1 cellular context compared by ENCODE assay signal in the genomic region with DNA sequence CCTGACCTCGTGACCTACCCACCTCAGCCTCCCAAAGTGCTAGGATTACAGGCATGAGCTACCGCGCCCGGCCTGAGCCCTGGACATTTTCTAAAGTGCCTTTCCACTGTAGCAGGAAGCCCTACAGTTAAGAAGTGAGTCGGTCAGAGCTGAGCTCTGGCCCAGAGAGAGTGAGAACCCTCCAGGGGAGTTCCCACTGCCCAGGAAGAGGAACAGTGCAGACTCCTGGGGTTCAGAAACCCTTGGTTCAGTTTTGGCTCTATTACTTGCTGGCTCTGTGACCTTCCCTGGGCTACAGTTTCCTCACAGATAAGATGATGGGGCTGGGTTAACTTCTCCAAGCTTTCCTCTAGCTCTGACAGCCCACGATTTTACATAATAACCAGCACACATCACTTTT.
TF ChIP-seq lines count a peak whose summit lies in the region.

No MANE protein-coding gene starts in this region.

TF ChIP-seq in GM12878, 131 proteins besides CTCF, POLR2A, EP300 and RAD21 (continued from another document and continues in another):
- TF ChIP-seq, protein P1, sequence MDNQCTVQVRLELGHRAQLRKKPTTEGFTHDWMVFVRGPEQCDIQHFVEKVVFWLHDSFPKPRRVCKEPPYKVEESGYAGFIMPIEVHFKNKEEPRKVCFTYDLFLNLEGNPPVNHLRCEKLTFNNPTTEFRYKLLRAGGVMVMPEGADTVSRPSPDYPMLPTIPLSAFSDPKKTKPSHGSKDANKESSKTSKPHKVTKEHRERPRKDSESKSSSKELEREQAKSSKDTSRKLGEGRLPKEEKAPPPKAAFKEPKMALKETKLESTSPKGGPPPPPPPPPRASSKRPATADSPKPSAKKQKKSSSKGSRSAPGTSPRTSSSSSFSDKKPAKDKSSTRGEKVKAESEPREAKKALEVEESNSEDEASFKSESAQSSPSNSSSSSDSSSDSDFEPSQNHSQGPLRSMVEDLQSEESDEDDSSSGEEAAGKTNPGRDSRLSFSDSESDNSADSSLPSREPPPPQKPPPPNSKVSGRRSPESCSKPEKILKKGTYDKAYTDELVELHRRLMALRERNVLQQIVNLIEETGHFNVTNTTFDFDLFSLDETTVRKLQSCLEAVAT (IDR thresholded peaks at IDR 0.05): no peak; the same call in 1 of the 2 replicates
- TF ChIP-seq POLR2AphosphoS2 (IDR thresholded peaks at IDR 0.05; ENCODE audit: low read depth, low read length) (no peak), ETV6 (conservative IDR thresholded peaks at IDR 0.05 in 1 of 2, IDR thresholded peaks at IDR 0.05 in 1 of 2; ENCODE audit: borderline replicate concordance in 1 of 2, low read depth in 1 of 2) (no peak), TCF3 (IDR thresholded peaks at IDR 0.05; ENCODE audit: borderline replicate concordance, insufficient read depth, low read depth, low read length) (no peak), PAX5 (IDR thresholded peaks at IDR 0.05; ENCODE audit: borderline replicate concordance, low read depth, low read length) (no peak), ZZZ3 (IDR thresholded peaks at IDR 0.05; ENCODE audit: control insufficient read depth, insufficient read length, low read depth) (no peak), RUNX3 (IDR thresholded peaks at IDR 0.05; ENCODE audit: low read length) (0 out of 2 replicates have a peak, but pooled peaks have one; percentile 27), NBN (IDR thresholded peaks at IDR 0.05) (0 out of 2 replicates have a peak, but pooled peaks have one; percentile 37), NR2C1 (IDR thresholded peaks at IDR 0.05) (no peak), HCFC1 (IDR thresholded peaks at IDR 0.05; ENCODE audit: low read length) (no peak), HDAC2 (IDR thresholded peaks at IDR 0.05) (no peak), GATAD2B (conservative IDR thresholded peaks at IDR 0.05; ENCODE audit: low read depth) (0 out of 2 replicates have a peak, but pooled peaks have one; percentile 31), CREB1 (IDR thresholded peaks at IDR 0.05; ENCODE audit: low read depth) (no peak), JUND (IDR thresholded peaks at IDR 0.05; ENCODE audit: low read depth, low read length) (no peak), IKZF2 (IDR thresholded peaks at IDR 0.05) (peak; percentile 40 to 66; a peak in 3 of 4 replicates), SPI1 (IDR thresholded peaks at IDR 0.05; ENCODE audit: borderline replicate concordance, insufficient read depth, low read depth, low read length) (peak; percentile 88), ASH2L (IDR thresholded peaks at IDR 0.05; ENCODE audit: borderline replicate concordance, low read depth) (no peak), SMAD1 (IDR thresholded peaks at IDR 0.05; ENCODE audit: low read depth, partially characterized antibody) (no peak), SRF (IDR thresholded peaks at IDR 0.05; ENCODE audit: low read depth in 2 of 2, low read length in 2 of 2) (no peak), CBX5 (IDR thresholded peaks at IDR 0.05; ENCODE audit: low read depth) (no peak), ZNF622 (IDR thresholded peaks at IDR 0.05) (no peak), FOS (IDR thresholded peaks at IDR 0.05; ENCODE audit: borderline replicate concordance, extremely low read depth, insufficient read length) (no peak), YBX1 (IDR thresholded peaks at IDR 0.05) (no peak), RBBP5 (conservative IDR thresholded peaks at IDR 0.05) (no peak), ZNF24 (IDR thresholded peaks at IDR 0.05) (no peak), EZH2 (IDR thresholded peaks at IDR 0.05; ENCODE audit: borderline replicate concordance, control insufficient read depth, low read depth, low read length) (no peak), IKZF1 (conservative IDR thresholded peaks at IDR 0.05) (peak; percentile 60), WRNIP1 (IDR thresholded peaks at IDR 0.05; ENCODE audit: borderline replicate concordance, low read depth, low read length) (no peak), NFIC (IDR thresholded peaks at IDR 0.05; ENCODE audit: low read depth, low read length) (no peak), KDM1A (IDR thresholded peaks at IDR 0.05; ENCODE audit: borderline replicate concordance) (no peak), ZBED1 (IDR thresholded peaks at IDR 0.05; ENCODE audit: borderline replicate concordance) (no peak), LARP7 (IDR thresholded peaks at IDR 0.05) (no peak)
- TF ChIP-seq, protein P2, sequence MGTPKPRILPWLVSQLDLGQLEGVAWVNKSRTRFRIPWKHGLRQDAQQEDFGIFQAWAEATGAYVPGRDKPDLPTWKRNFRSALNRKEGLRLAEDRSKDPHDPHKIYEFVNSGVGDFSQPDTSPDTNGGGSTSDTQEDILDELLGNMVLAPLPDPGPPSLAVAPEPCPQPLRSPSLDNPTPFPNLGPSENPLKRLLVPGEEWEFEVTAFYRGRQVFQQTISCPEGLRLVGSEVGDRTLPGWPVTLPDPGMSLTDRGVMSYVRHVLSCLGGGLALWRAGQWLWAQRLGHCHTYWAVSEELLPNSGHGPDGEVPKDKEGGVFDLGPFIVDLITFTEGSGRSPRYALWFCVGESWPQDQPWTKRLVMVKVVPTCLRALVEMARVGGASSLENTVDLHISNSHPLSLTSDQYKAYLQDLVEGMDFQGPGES (IDR thresholded peaks at IDR 0.05): no peak
- TF ChIP-seq, protein P3, sequence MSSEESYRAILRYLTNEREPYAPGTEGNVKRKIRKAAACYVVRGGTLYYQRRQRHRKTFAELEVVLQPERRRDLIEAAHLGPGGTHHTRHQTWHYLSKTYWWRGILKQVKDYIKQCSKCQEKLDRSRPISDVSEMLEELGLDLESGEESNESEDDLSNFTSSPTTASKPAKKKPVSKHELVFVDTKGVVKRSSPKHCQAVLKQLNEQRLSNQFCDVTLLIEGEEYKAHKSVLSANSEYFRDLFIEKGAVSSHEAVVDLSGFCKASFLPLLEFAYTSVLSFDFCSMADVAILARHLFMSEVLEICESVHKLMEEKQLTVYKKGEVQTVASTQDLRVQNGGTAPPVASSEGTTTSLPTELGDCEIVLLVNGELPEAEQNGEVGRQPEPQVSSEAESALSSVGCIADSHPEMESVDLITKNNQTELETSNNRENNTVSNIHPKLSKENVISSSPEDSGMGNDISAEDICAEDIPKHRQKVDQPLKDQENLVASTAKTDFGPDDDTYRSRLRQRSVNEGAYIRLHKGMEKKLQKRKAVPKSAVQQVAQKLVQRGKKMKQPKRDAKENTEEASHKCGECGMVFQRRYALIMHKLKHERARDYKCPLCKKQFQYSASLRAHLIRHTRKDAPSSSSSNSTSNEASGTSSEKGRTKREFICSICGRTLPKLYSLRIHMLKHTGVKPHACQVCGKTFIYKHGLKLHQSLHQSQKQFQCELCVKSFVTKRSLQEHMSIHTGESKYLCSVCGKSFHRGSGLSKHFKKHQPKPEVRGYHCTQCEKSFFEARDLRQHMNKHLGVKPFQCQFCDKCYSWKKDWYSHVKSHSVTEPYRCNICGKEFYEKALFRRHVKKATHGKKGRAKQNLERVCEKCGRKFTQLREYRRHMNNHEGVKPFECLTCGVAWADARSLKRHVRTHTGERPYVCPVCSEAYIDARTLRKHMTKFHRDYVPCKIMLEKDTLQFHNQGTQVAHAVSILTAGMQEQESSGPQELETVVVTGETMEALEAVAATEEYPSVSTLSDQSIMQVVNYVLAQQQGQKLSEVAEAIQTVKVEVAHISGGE (CRISPR knock-in tag; IDR thresholded peaks at IDR 0.05): no peak
- TF ChIP-seq, protein P4, sequence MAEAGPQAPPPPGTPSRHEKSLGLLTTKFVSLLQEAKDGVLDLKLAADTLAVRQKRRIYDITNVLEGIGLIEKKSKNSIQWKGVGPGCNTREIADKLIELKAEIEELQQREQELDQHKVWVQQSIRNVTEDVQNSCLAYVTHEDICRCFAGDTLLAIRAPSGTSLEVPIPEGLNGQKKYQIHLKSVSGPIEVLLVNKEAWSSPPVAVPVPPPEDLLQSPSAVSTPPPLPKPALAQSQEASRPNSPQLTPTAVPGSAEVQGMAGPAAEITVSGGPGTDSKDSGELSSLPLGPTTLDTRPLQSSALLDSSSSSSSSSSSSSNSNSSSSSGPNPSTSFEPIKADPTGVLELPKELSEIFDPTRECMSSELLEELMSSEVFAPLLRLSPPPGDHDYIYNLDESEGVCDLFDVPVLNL (IDR thresholded peaks at IDR 0.05; ENCODE audit: low read depth, low read length): no peak
- TF ChIP-seq, protein P5, sequence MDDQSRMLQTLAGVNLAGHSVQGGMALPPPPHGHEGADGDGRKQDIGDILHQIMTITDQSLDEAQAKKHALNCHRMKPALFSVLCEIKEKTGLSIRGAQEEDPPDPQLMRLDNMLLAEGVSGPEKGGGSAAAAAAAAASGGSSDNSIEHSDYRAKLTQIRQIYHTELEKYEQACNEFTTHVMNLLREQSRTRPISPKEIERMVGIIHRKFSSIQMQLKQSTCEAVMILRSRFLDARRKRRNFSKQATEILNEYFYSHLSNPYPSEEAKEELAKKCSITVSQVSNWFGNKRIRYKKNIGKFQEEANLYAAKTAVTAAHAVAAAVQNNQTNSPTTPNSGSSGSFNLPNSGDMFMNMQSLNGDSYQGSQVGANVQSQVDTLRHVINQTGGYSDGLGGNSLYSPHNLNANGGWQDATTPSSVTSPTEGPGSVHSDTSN (IDR thresholded peaks at IDR 0.05; ENCODE audit: insufficient replicate concordance, low read depth, low read length): no peak
- TF ChIP-seq, protein P6, sequence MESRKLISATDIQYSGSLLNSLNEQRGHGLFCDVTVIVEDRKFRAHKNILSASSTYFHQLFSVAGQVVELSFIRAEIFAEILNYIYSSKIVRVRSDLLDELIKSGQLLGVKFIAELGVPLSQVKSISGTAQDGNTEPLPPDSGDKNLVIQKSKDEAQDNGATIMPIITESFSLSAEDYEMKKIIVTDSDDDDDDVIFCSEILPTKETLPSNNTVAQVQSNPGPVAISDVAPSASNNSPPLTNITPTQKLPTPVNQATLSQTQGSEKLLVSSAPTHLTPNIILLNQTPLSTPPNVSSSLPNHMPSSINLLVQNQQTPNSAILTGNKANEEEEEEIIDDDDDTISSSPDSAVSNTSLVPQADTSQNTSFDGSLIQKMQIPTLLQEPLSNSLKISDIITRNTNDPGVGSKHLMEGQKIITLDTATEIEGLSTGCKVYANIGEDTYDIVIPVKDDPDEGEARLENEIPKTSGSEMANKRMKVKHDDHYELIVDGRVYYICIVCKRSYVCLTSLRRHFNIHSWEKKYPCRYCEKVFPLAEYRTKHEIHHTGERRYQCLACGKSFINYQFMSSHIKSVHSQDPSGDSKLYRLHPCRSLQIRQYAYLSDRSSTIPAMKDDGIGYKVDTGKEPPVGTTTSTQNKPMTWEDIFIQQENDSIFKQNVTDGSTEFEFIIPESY (IDR thresholded peaks at IDR 0.05): no peak
- TF ChIP-seq, protein P7, sequence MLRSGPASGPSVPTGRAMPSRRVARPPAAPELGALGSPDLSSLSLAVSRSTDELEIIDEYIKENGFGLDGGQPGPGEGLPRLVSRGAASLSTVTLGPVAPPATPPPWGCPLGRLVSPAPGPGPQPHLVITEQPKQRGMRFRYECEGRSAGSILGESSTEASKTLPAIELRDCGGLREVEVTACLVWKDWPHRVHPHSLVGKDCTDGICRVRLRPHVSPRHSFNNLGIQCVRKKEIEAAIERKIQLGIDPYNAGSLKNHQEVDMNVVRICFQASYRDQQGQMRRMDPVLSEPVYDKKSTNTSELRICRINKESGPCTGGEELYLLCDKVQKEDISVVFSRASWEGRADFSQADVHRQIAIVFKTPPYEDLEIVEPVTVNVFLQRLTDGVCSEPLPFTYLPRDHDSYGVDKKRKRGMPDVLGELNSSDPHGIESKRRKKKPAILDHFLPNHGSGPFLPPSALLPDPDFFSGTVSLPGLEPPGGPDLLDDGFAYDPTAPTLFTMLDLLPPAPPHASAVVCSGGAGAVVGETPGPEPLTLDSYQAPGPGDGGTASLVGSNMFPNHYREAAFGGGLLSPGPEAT (IDR thresholded peaks at IDR 0.05; ENCODE audit: low read depth): peak; percentile 71; the same call in 1 of the 2 replicates
- TF ChIP-seq, protein P8, sequence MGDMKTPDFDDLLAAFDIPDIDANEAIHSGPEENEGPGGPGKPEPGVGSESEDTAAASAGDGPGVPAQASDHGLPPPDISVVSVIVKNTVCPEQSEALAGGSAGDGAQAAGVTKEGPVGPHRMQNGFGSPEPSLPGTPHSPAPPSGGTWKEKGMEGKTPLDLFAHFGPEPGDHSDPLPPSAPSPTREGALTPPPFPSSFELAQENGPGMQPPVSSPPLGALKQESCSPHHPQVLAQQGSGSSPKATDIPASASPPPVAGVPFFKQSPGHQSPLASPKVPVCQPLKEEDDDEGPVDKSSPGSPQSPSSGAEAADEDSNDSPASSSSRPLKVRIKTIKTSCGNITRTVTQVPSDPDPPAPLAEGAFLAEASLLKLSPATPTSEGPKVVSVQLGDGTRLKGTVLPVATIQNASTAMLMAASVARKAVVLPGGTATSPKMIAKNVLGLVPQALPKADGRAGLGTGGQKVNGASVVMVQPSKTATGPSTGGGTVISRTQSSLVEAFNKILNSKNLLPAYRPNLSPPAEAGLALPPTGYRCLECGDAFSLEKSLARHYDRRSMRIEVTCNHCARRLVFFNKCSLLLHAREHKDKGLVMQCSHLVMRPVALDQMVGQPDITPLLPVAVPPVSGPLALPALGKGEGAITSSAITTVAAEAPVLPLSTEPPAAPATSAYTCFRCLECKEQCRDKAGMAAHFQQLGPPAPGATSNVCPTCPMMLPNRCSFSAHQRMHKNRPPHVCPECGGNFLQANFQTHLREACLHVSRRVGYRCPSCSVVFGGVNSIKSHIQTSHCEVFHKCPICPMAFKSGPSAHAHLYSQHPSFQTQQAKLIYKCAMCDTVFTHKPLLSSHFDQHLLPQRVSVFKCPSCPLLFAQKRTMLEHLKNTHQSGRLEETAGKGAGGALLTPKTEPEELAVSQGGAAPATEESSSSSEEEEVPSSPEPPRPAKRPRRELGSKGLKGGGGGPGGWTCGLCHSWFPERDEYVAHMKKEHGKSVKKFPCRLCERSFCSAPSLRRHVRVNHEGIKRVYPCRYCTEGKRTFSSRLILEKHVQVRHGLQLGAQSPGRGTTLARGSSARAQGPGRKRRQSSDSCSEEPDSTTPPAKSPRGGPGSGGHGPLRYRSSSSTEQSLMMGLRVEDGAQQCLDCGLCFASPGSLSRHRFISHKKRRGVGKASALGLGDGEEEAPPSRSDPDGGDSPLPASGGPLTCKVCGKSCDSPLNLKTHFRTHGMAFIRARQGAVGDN (IDR thresholded peaks at IDR 0.05): peak; percentile 70
- TF ChIP-seq, protein P9, sequence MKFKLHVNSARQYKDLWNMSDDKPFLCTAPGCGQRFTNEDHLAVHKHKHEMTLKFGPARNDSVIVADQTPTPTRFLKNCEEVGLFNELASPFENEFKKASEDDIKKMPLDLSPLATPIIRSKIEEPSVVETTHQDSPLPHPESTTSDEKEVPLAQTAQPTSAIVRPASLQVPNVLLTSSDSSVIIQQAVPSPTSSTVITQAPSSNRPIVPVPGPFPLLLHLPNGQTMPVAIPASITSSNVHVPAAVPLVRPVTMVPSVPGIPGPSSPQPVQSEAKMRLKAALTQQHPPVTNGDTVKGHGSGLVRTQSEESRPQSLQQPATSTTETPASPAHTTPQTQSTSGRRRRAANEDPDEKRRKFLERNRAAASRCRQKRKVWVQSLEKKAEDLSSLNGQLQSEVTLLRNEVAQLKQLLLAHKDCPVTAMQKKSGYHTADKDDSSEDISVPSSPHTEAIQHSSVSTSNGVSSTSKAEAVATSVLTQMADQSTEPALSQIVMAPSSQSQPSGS (IDR thresholded peaks at IDR 0.05; ENCODE audit: low read length): no peak
- TF ChIP-seq, protein P10, sequence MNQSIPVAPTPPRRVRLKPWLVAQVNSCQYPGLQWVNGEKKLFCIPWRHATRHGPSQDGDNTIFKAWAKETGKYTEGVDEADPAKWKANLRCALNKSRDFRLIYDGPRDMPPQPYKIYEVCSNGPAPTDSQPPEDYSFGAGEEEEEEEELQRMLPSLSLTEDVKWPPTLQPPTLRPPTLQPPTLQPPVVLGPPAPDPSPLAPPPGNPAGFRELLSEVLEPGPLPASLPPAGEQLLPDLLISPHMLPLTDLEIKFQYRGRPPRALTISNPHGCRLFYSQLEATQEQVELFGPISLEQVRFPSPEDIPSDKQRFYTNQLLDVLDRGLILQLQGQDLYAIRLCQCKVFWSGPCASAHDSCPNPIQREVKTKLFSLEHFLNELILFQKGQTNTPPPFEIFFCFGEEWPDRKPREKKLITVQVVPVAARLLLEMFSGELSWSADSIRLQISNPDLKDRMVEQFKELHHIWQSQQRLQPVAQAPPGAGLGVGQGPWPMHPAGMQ (IDR thresholded peaks at IDR 0.05; ENCODE audit: borderline replicate concordance): no peak
